16 cellular contexts compared by ENCODE assay signal in the genomic region with DNA sequence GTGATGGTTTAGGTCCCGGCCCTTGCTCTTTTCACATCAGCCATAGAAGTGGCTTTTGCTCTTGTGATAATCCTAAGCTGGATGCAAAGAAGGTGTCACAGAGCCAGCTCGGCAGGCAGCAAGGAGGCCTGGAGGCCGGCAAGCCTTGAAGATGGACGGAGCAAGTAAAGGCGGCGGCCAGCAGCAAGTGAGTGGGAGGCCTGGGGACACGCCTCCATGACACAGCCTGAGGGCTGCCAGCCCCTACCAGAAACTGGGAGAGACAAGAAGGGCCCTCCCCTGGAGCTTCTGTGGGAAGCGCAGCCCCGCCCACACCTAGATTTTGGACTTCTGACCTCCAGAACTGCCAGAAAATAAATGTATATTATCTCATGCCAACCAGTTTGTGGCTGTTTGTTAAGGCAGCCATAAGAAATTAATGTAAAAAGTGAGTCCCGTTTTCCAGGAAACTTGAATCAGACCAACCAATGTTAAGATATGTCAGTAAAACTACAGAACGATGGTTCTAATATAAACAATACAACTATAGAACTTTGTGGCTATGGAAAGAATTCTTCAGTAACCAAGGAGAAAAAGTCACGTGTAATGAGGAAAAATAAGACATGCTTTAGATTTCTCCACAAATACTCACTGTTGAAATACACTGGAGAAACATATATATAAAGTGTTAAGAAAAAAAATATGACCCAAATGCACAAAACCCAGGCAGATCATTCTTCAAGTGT. TPM values are rescaled to one million over a fixed set of nuclear protein-coding genes. Genes with fewer than 3 reads are reported as not detected.
DNase-seq lines count a peak whose midpoint lies in the region; ATAC-seq and TF ChIP-seq lines count a peak whose summit lies in the region.
"Had no signal": no experiment of that assay in that cellular context is flagged by ENCODE, and none has a peak within 500 bp of the region (broad histone marks: within the 10 kb centered on the region; RNA-seq: fewer than 3 reads in every experiment).

No MANE protein-coding gene starts in this region.

- ATAC-seq in lower lobe of right lung (peak; percentile 26 to 34), HG03135 (IDR thresholded peaks at IDR 0.05; ENCODE audit: unreplicated experiment) (no peak)
- ATAC-seq: body of pancreas had no signal

- TF ChIP-seq EP300 in esophagus muscularis mucosa (IDR thresholded peaks at IDR 0.05), result no peak

- H3K27ac ChIP-seq in Peyer's patch (peak overlapping the region in 3 of 4 donors; percentile 5 to 50 (median 40)), esophagus muscularis mucosa (replicated peaks in 1 of 4) (peak overlapping the region in 3 of 4 donors; percentile 40 to 52 (median 41)), lower lobe of right lung (no peak overlapping the region), tibial artery (peak overlapping the region; percentile 60 to 66)

- no peaks in the 10 kb centered on the region for H3K27me3 ChIP-seq in Peyer's patch
- no peaks in the 10 kb centered on the region for H3K27me3 ChIP-seq in esophagus muscularis mucosa
- no peaks in the 10 kb centered on the region for H3K27me3 ChIP-seq in lower lobe of right lung (ENCODE audit: low read depth)
- no peaks in the 10 kb centered on the region for H3K27me3 ChIP-seq in tibial artery
- H3K27me3 ChIP-seq: body of pancreas had no signal

- H3K9me3 ChIP-seq in Peyer's patch (no peaks in the 10 kb centered on the region), esophagus muscularis mucosa (no peaks in the 10 kb centered on the region), lower lobe of right lung (no peaks in the 10 kb centered on the region), tibial artery (no peaks in the 10 kb centered on the region)
- H3K9me3 ChIP-seq: body of pancreas had no signal

- 55% methylated on average over 12 of the region's 12 CpGs for WGBS in esophagus muscularis mucosa

- TF ChIP-seq POLR2A in Peyer's patch (IDR thresholded peaks at IDR 0.05) (no peak), esophagus muscularis mucosa (IDR thresholded peaks at IDR 0.05; ENCODE audit: low read depth) (no peak)

- TF ChIP-seq CTCF in Peyer's patch (IDR thresholded peaks at IDR 0.05) (no peak), esophagus muscularis mucosa (IDR thresholded peaks at IDR 0.05) (no peak), lower lobe of right lung (IDR thresholded peaks at IDR 0.05) (no peak), tibial artery (IDR thresholded peaks at IDR 0.05) (no peak)

- H3K4me3 ChIP-seq in Peyer's patch (no peak overlapping the region), esophagus muscularis mucosa (no peak overlapping the region), lower lobe of right lung (no peak overlapping the region), tibial artery (peak overlapping the region in 1 of 2 donors; percentile 8)
- H3K4me3 ChIP-seq: body of pancreas had no signal

- H3K36me3 ChIP-seq in Peyer's patch (no peaks in the 10 kb centered on the region), esophagus muscularis mucosa (peaks cover 0 to 4% (median 0%) of the 10 kb centered on the region in 4 donors), lower lobe of right lung (no peaks in the 10 kb centered on the region), tibial artery (no peaks in the 10 kb centered on the region)

- intact Hi-C loops in esophagus muscularis mucosa (cut with DNase I), result no loop called here
- intact Hi-C loops in lower lobe of right lung (cut with DNase I), result no loop called here
- intact Hi-C loops in tibial artery (cut with DNase I; ENCODE audit: low total_unique reads), result no loop called here

- DNase-seq in Peyer's patch (peak in 2 of 3 donors; percentile 73 to 74), esophagus muscularis mucosa (ENCODE audit: extremely low spot score) (no peak), lower lobe of right lung (no peak), tibial artery (peak; percentile 74 to 84), GF-D8 (lab: John Stamatoyannopoulos, UW) (no peak), NCI-H774 (lab: John Stamatoyannopoulos, UW) (no peak)
- DNase-seq: activated B cell treated with CpG ODN at 0.5 μM for 24 hours; activated T-cell treated with anti-CD3 and anti-CD28 coated beads, Interleukin-2, amount 50 U/mL, for 24 hours; body of pancreas; erythroblast; GOT3; kidney glomerular epithelial cell; NCI-H1417 treated with DMSO at 0.1 percent for 48 hours; nucleus accumbens; stimulated activated CD4-positive, alpha-beta T cell treated with anti-CD3 and anti-CD28 coated beads, Interleukin-4, amount 100 ng/mL, for 1 hour had no signal

- H3K4me1 ChIP-seq in Peyer's patch, result peaks cover 0 to 7% (median 0%) of the 10 kb centered on the region in 4 donors
- H3K4me1 ChIP-seq in esophagus muscularis mucosa, result peaks cover 0 to 26% (median 21%) of the 10 kb centered on the region in 4 donors
- no peaks in the 10 kb centered on the region for H3K4me1 ChIP-seq in lower lobe of right lung
- H3K4me1 ChIP-seq in tibial artery, result peaks cover 0 to 50% (median 14%) of the 10 kb centered on the region in 4 donors

RNA-seq across cellular contexts. Expression of a gene that starts 49.9 kb away (rescaled TPM):
- total RNA-seq in Peyer's patch (10 to 100 TPM; 30.5 to 43.3 (median 36.6) TPM), esophagus muscularis mucosa (10 to 100 TPM; 44.9 to 61.6 (median 58.2) TPM), lower lobe of right lung (20.8 TPM)

Comparison
In these comparisons a context has a peak if more than half of its experiments do, and no peak if none do; other contexts are left out.
1. DNase-seq: peak in Peyer's patch (2 of 3) and tibial artery (2 of 2); none in esophagus muscularis mucosa (single experiment), lower lobe of right lung (single experiment), GF-D8 (single experiment) and NCI-H774 (single experiment).